In genomic region chr3:122233109-122233952, GRCh38 we compare ENCODE assay signal across 8 cellular contexts. TPM values are rescaled to one million over a fixed set of nuclear protein-coding genes. Genes with fewer than 3 reads are reported as not detected.
DNase-seq lines count a peak whose midpoint lies in the region; ATAC-seq lines count a peak whose summit lies in the region.

No MANE protein-coding gene starts in this region.

- intact Hi-C loops in activated naive CD4-positive, alpha-beta T cell treated with anti-CD3 and anti-CD28 coated beads for 36 hours (cut with micrococcal nuclease), result no loop called here
- intact Hi-C loops in posterior cingulate gyrus (cut with DNase I), result no loop called here

- H3K27ac Mint-ChIP-seq in activated naive CD4-positive, alpha-beta T cell treated with anti-CD3 and anti-CD28 coated beads for 36 hours, result no peak overlapping the region
- no peak overlapping the region for H3K27ac Mint-ChIP-seq in T-helper 1 cell treated with Interleukin-12 subunit alpha and Interleukin-12 subunit beta and Interleukin-4 antibody, amounts not matched to agents 30 μg/mL and 1 μg/mL, for 36 hours
- no peak overlapping the region for H3K27ac Mint-ChIP-seq in stimulated activated effector memory CD8-positive, alpha-beta T cell treated with anti-CD3 and anti-CD28 coated beads, Interleukin-12 subunit alpha, Interleukin-12 subunit beta, amount 100 ng/mL, for 72 hours

- CTCF ChIA-PET in activated naive CD4-positive, alpha-beta T cell treated with anti-CD3 and anti-CD28 coated beads for 36 hours (lab: Charles Lee), result interaction anchor here (0.6 to 2.1 kb wide), 3 partner anchors 13 to 132 kb away, joined by 4 to 6 read pairs (median 5); no protein-coding TSS in a partner anchor

- peak; percentile 27 for DNase-seq in activated naive CD4-positive, alpha-beta T cell treated with anti-CD3 and anti-CD28 coated beads for 36 hours
- no peak for DNase-seq in activated naive CD4-positive, alpha-beta T cell (lab: John Stamatoyannopoulos, UW)
- no peak for DNase-seq in stimulated activated effector memory CD8-positive, alpha-beta T cell treated with anti-CD3 and anti-CD28 coated beads, Interleukin-12 subunit alpha, Interleukin-12 subunit beta, amount 100 ng/mL, for 72 hours (ENCODE audit: low spot score in 2 of 2)
- DNase-seq in posterior cingulate gyrus (no peak), NCI-H526 (lab: John Stamatoyannopoulos, UW) (no peak)
- DNase-seq in stimulated activated CD4-positive, alpha-beta T cell treated with anti-CD3 and anti-CD28 coated beads, Interleukin-4, amount 100 ng/mL, for 4 hours, result no peak

- no peaks in the 10 kb centered on the region for H3K9me3 Mint-ChIP-seq in activated naive CD4-positive, alpha-beta T cell treated with anti-CD3 and anti-CD28 coated beads for 36 hours
- no peaks in the 10 kb centered on the region for H3K9me3 Mint-ChIP-seq in T-helper 1 cell treated with Interleukin-12 subunit alpha and Interleukin-12 subunit beta and Interleukin-4 antibody, amounts not matched to agents 30 μg/mL and 1 μg/mL, for 36 hours
- H3K9me3 Mint-ChIP-seq in stimulated activated effector memory CD8-positive, alpha-beta T cell treated with anti-CD3 and anti-CD28 coated beads, Interleukin-12 subunit alpha, Interleukin-12 subunit beta, amount 100 ng/mL, for 72 hours, result no peaks in the 10 kb centered on the region

- H3K4me3 Mint-ChIP-seq in activated naive CD4-positive, alpha-beta T cell treated with anti-CD3 and anti-CD28 coated beads for 36 hours, result no peak overlapping the region
- H3K4me3 Mint-ChIP-seq in T-helper 1 cell treated with Interleukin-12 subunit alpha and Interleukin-12 subunit beta and Interleukin-4 antibody, amounts not matched to agents 30 μg/mL and 1 μg/mL, for 36 hours, result peak overlapping the region; percentile 2
- H3K4me3 Mint-ChIP-seq in stimulated activated effector memory CD8-positive, alpha-beta T cell treated with anti-CD3 and anti-CD28 coated beads, Interleukin-12 subunit alpha, Interleukin-12 subunit beta, amount 100 ng/mL, for 72 hours, result peak overlapping the region; percentile 44

- H3K27me3 Mint-ChIP-seq in activated naive CD4-positive, alpha-beta T cell treated with anti-CD3 and anti-CD28 coated beads for 36 hours (ENCODE audit: low read depth), result peaks cover 16% of the 10 kb centered on the region
- peaks cover 5% of the 10 kb centered on the region for H3K27me3 Mint-ChIP-seq in T-helper 1 cell treated with Interleukin-12 subunit alpha and Interleukin-12 subunit beta and Interleukin-4 antibody, amounts not matched to agents 30 μg/mL and 1 μg/mL, for 36 hours (ENCODE audit: low read depth)

- no peaks in the 10 kb centered on the region for H3K36me3 Mint-ChIP-seq in activated naive CD4-positive, alpha-beta T cell treated with anti-CD3 and anti-CD28 coated beads for 36 hours (ENCODE audit: low read depth)
- H3K36me3 Mint-ChIP-seq in T-helper 1 cell treated with Interleukin-12 subunit alpha and Interleukin-12 subunit beta and Interleukin-4 antibody, amounts not matched to agents 30 μg/mL and 1 μg/mL, for 36 hours (ENCODE audit: low read depth), result no peaks in the 10 kb centered on the region
- no peaks in the 10 kb centered on the region for H3K36me3 Mint-ChIP-seq in stimulated activated effector memory CD8-positive, alpha-beta T cell treated with anti-CD3 and anti-CD28 coated beads, Interleukin-12 subunit alpha, Interleukin-12 subunit beta, amount 100 ng/mL, for 72 hours

- ATAC-seq in HG02970 (IDR thresholded peaks at IDR 0.05; ENCODE audit: low FRiP score, unreplicated experiment), result peak; percentile 35
- ATAC-seq in stimulated activated effector memory CD8-positive, alpha-beta T cell treated with anti-CD3 and anti-CD28 coated beads, Interleukin-12 subunit alpha, Interleukin-12 subunit beta, amount 100 ng/mL, for 72 hours, result peak; percentile 82

- H3K4me1 Mint-ChIP-seq in activated naive CD4-positive, alpha-beta T cell treated with anti-CD3 and anti-CD28 coated beads for 36 hours (ENCODE audit: low read depth), result peaks cover 20% of the 10 kb centered on the region
- peaks cover 20% of the 10 kb centered on the region for H3K4me1 Mint-ChIP-seq in T-helper 1 cell treated with Interleukin-12 subunit alpha and Interleukin-12 subunit beta and Interleukin-4 antibody, amounts not matched to agents 30 μg/mL and 1 μg/mL, for 36 hours (ENCODE audit: low read depth)
- peaks cover 34% of the 10 kb centered on the region for H3K4me1 Mint-ChIP-seq in stimulated activated effector memory CD8-positive, alpha-beta T cell treated with anti-CD3 and anti-CD28 coated beads, Interleukin-12 subunit alpha, Interleukin-12 subunit beta, amount 100 ng/mL, for 72 hours

RNA-seq across cellular contexts. Expression of gene CASR, which starts 49.9 kb away (rescaled TPM):
- total RNA-seq in activated naive CD4-positive, alpha-beta T cell treated with anti-CD3 and anti-CD28 coated beads for 36 hours, result not detected
